1 cellular context compared by ENCODE assay signal in the genomic region with DNA sequence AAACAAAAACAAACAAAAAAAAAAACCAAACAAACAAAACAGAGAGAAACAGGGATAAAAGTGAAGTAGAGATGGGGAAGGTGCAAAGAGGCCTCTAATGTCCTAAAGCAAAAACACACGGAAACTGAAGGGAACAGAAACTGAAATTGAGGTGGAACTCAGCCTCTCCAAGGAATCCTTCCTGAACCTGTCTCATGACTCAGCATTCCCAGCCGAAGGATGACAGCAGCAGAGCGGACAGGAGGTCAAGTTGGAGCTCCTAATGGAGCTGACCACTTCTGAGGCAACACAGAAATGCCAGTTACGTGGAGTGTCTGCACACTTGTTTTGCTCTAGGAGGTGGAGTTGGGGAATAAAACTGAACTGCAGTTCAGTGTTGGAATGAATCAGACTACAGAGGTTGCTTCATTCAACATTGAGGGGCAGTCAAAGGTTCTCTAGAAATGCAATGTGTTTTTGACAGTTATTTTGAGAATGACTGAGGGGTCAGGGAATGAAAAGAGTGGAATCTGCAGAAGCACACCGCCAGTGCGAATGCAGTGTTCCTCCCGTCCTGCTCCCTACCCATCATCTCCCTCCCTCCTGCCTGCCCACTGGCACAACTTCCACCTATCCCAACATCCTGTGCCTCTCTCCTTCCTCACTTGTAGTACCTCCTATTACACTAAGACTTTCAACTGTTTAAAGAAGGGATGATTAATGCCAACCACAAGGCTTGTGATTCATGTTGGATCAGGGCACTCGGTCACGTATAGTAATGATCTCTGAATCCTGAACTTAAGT.
TF ChIP-seq lines count a peak whose summit lies in the region.

No MANE protein-coding gene starts in this region.

TF ChIP-seq in HEK293, 187 proteins besides CTCF, POLR2A, EP300 and RAD21 (continued from another document and continues in another):
- TF ChIP-seq, protein P1, sequence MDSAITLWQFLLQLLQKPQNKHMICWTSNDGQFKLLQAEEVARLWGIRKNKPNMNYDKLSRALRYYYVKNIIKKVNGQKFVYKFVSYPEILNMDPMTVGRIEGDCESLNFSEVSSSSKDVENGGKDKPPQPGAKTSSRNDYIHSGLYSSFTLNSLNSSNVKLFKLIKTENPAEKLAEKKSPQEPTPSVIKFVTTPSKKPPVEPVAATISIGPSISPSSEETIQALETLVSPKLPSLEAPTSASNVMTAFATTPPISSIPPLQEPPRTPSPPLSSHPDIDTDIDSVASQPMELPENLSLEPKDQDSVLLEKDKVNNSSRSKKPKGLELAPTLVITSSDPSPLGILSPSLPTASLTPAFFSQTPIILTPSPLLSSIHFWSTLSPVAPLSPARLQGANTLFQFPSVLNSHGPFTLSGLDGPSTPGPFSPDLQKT (IDR thresholded peaks at IDR 0.05; ENCODE audit: borderline replicate concordance, low read depth, low read length) = no peak
- no peak for TF ChIP-seq ZNF114 (tag by site-specific recombination; IDR thresholded peaks at IDR 0.05)
- TF ChIP-seq, protein P2, sequence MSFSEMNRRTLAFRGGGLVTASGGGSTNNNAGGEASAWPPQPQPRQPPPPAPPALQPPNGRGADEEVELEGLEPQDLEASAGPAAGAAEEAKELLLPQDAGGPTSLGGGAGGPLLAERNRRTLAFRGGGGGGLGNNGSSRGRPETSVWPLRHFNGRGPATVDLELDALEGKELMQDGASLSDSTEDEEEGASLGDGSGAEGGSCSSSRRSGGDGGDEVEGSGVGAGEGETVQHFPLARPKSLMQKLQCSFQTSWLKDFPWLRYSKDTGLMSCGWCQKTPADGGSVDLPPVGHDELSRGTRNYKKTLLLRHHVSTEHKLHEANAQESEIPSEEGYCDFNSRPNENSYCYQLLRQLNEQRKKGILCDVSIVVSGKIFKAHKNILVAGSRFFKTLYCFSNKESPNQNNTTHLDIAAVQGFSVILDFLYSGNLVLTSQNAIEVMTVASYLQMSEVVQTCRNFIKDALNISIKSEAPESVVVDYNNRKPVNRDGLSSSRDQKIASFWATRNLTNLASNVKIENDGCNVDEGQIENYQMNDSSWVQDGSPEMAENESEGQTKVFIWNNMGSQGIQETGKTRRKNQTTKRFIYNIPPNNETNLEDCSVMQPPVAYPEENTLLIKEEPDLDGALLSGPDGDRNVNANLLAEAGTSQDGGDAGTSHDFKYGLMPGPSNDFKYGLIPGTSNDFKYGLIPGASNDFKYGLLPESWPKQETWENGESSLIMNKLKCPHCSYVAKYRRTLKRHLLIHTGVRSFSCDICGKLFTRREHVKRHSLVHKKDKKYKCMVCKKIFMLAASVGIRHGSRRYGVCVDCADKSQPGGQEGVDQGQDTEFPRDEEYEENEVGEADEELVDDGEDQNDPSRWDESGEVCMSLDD (tag by site-specific recombination; IDR thresholded peaks at IDR 0.05) = no peak
- no peak for TF ChIP-seq ZSCAN30 (tag by site-specific recombination; IDR thresholded peaks at IDR 0.05)
- TF ChIP-seq ZXDB (tag by site-specific recombination; IDR thresholded peaks at IDR 0.05) = no peak
- no peak for TF ChIP-seq REPIN1 (tag by site-specific recombination; IDR thresholded peaks at IDR 0.05; ENCODE audit: low read depth)
- no peak for TF ChIP-seq ZNF791 (tag by site-specific recombination; IDR thresholded peaks at IDR 0.05)
- TF ChIP-seq SP3 (tag by site-specific recombination; IDR thresholded peaks at IDR 0.05) = peak; percentile 19; the same call in 1 of the 2 replicates
- TF ChIP-seq PRDM1 (tag by site-specific recombination; IDR thresholded peaks at IDR 0.05) = peak; percentile 75
- no peak for TF ChIP-seq HOXC10 (CRISPR knock-in tag; IDR thresholded peaks at IDR 0.05)
- TF ChIP-seq, protein P3, sequence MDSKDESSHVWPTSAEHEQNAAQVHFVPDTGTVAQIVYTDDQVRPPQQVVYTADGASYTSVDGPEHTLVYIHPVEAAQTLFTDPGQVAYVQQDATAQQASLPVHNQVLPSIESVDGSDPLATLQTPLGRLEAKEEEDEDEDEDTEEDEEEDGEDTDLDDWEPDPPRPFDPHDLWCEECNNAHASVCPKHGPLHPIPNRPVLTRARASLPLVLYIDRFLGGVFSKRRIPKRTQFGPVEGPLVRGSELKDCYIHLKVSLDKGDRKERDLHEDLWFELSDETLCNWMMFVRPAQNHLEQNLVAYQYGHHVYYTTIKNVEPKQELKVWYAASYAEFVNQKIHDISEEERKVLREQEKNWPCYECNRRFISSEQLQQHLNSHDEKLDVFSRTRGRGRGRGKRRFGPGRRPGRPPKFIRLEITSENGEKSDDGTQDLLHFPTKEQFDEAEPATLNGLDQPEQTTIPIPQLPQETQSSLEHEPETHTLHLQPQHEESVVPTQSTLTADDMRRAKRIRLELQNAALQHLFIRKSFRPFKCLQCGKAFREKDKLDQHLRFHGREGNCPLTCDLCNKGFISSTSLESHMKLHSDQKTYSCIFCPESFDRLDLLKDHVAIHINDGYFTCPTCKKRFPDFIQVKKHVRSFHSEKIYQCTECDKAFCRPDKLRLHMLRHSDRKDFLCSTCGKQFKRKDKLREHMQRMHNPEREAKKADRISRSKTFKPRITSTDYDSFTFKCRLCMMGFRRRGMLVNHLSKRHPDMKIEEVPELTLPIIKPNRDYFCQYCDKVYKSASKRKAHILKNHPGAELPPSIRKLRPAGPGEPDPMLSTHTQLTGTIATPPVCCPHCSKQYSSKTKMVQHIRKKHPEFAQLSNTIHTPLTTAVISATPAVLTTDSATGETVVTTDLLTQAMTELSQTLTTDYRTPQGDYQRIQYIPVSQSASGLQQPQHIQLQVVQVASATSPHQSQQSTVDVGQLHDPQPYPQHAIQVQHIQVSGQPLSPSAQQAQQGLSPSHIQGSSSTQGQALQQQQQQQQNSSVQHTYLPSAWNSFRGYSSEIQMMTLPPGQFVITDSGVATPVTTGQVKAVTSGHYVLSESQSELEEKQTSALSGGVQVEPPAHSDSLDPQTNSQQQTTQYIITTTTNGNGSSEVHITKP (tag by site-specific recombination; IDR thresholded peaks at IDR 0.05) = peak; percentile 67
- TF ChIP-seq, protein P4, sequence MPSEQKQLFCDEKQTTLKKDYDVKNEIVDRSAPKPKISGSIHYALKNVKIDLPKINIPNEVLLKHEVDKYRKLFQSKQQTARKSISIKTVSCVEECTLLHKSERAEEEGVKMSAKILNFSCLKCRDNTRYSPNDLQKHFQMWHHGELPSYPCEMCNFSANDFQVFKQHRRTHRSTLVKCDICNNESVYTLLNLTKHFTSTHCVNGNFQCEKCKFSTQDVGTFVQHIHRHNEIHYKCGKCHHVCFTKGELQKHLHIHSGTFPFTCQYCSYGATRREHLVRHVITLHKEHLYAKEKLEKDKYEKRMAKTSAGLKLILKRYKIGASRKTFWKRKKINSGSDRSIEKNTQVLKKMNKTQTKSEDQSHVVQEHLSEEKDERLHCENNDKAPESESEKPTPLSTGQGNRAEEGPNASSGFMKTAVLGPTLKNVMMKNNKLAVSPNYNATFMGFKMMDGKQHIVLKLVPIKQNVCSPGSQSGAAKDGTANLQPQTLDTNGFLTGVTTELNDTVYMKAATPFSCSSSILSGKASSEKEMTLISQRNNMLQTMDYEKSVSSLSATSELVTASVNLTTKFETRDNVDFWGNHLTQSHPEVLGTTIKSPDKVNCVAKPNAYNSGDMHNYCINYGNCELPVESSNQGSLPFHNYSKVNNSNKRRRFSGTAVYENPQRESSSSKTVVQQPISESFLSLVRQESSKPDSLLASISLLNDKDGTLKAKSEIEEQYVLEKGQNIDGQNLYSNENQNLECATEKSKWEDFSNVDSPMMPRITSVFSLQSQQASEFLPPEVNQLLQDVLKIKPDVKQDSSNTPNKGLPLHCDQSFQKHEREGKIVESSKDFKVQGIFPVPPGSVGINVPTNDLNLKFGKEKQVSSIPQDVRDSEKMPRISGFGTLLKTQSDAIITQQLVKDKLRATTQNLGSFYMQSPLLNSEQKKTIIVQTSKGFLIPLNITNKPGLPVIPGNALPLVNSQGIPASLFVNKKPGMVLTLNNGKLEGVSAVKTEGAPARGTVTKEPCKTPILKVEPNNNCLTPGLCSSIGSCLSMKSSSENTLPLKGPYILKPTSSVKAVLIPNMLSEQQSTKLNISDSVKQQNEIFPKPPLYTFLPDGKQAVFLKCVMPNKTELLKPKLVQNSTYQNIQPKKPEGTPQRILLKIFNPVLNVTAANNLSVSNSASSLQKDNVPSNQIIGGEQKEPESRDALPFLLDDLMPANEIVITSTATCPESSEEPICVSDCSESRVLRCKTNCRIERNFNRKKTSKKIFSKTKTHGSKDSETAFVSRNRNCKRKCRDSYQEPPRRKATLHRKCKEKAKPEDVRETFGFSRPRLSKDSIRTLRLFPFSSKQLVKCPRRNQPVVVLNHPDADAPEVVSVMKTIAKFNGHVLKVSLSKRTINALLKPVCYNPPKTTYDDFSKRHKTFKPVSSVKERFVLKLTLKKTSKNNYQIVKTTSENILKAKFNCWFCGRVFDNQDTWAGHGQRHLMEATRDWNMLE (tag by site-specific recombination; conservative IDR thresholded peaks at IDR 0.05; ENCODE audit: low read depth) = no peak
- TF ChIP-seq ZNF530 (tag by site-specific recombination; IDR thresholded peaks at IDR 0.05; ENCODE audit: low read depth) = no peak
- no peak for TF ChIP-seq ZNF423 (tag by site-specific recombination; IDR thresholded peaks at IDR 0.05)
- TF ChIP-seq ZNF76 (tag by site-specific recombination; IDR thresholded peaks at IDR 0.05; ENCODE audit: borderline replicate concordance, low read depth) = peak; percentile 57; the same call in 1 of the 2 replicates
- no peak for TF ChIP-seq ZNF10 (tag by site-specific recombination; IDR thresholded peaks at IDR 0.05)
- TF ChIP-seq ZNF658 (tag by site-specific recombination; IDR thresholded peaks at IDR 0.05) = no peak
- TF ChIP-seq ZBTB17 (tag by site-specific recombination; IDR thresholded peaks at IDR 0.05) = peak; percentile 17; the same call in 1 of the 2 replicates
- no peak for TF ChIP-seq ZNF514 (tag by site-specific recombination; IDR thresholded peaks at IDR 0.05)
- TF ChIP-seq ZNF223 (tag by site-specific recombination; IDR thresholded peaks at IDR 0.05) = no peak
- TF ChIP-seq ZNF510 (tag by site-specific recombination; IDR thresholded peaks at IDR 0.05; ENCODE audit: insufficient replicate concordance) = no peak
- TF ChIP-seq, protein P5, sequence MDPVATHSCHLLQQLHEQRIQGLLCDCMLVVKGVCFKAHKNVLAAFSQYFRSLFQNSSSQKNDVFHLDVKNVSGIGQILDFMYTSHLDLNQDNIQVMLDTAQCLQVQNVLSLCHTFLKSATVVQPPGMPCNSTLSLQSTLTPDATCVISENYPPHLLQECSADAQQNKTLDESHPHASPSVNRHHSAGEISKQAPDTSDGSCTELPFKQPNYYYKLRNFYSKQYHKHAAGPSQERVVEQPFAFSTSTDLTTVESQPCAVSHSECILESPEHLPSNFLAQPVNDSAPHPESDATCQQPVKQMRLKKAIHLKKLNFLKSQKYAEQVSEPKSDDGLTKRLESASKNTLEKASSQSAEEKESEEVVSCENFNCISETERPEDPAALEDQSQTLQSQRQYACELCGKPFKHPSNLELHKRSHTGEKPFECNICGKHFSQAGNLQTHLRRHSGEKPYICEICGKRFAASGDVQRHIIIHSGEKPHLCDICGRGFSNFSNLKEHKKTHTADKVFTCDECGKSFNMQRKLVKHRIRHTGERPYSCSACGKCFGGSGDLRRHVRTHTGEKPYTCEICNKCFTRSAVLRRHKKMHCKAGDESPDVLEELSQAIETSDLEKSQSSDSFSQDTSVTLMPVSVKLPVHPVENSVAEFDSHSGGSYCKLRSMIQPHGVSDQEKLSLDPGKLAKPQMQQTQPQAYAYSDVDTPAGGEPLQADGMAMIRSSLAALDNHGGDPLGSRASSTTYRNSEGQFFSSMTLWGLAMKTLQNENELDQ (tag by site-specific recombination; IDR thresholded peaks at IDR 0.05; ENCODE audit: low read depth) = no peak
- peak; percentile 64; the same call in 1 of the 2 replicates for TF ChIP-seq ZNF366 (tag by site-specific recombination; conservative IDR thresholded peaks at IDR 0.05)
- TF ChIP-seq, protein P6, sequence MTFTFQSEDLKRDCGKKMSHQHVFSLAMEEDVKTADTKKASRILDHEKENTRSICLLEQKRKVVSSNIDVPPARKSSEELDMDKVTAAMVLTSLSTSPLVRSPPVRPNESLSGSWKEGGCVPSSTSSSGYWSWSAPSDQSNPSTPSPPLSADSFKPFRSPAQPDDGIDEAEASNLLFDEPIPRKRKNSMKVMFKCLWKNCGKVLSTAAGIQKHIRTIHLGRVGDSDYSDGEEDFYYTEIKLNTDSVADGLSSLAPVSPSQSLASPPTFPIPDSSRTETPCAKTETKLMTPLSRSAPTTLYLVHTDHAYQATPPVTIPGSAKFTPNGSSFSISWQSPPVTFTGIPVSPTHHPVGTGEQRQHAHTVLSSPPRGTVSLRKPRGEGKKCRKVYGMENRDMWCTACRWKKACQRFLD (tag by site-specific recombination; IDR thresholded peaks at IDR 0.05) = no peak
- TF ChIP-seq ZNF426 (tag by site-specific recombination; IDR thresholded peaks at IDR 0.05) = no peak
- TF ChIP-seq ZNF660 (tag by site-specific recombination; IDR thresholded peaks at IDR 0.05) = no peak
- TF ChIP-seq ZNF600 (tag by site-specific recombination; IDR thresholded peaks at IDR 0.05) = peak; percentile 92
- no peak for TF ChIP-seq ZNF239 (tag by site-specific recombination; IDR thresholded peaks at IDR 0.05)
- TF ChIP-seq ZFP69B (tag by site-specific recombination; IDR thresholded peaks at IDR 0.05) = no peak
- TF ChIP-seq ZNF302 (tag by site-specific recombination; IDR thresholded peaks at IDR 0.05; ENCODE audit: low read depth) = no peak
- no peak for TF ChIP-seq ZNF48 (tag by site-specific recombination; IDR thresholded peaks at IDR 0.05)
- no peak for TF ChIP-seq SCRT1 (tag by site-specific recombination; IDR thresholded peaks at IDR 0.05; ENCODE audit: borderline replicate concordance)
- TF ChIP-seq, protein P7, sequence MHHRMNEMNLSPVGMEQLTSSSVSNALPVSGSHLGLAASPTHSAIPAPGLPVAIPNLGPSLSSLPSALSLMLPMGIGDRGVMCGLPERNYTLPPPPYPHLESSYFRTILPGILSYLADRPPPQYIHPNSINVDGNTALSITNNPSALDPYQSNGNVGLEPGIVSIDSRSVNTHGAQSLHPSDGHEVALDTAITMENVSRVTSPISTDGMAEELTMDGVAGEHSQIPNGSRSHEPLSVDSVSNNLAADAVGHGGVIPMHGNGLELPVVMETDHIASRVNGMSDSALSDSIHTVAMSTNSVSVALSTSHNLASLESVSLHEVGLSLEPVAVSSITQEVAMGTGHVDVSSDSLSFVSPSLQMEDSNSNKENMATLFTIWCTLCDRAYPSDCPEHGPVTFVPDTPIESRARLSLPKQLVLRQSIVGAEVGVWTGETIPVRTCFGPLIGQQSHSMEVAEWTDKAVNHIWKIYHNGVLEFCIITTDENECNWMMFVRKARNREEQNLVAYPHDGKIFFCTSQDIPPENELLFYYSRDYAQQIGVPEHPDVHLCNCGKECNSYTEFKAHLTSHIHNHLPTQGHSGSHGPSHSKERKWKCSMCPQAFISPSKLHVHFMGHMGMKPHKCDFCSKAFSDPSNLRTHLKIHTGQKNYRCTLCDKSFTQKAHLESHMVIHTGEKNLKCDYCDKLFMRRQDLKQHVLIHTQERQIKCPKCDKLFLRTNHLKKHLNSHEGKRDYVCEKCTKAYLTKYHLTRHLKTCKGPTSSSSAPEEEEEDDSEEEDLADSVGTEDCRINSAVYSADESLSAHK (tag by site-specific recombination; IDR thresholded peaks at IDR 0.05) = no peak
- TF ChIP-seq ZNF175 (tag by site-specific recombination; IDR thresholded peaks at IDR 0.05) = no peak
